Comparison of ENCODE assay signal across 1 cellular context in the genomic region with DNA sequence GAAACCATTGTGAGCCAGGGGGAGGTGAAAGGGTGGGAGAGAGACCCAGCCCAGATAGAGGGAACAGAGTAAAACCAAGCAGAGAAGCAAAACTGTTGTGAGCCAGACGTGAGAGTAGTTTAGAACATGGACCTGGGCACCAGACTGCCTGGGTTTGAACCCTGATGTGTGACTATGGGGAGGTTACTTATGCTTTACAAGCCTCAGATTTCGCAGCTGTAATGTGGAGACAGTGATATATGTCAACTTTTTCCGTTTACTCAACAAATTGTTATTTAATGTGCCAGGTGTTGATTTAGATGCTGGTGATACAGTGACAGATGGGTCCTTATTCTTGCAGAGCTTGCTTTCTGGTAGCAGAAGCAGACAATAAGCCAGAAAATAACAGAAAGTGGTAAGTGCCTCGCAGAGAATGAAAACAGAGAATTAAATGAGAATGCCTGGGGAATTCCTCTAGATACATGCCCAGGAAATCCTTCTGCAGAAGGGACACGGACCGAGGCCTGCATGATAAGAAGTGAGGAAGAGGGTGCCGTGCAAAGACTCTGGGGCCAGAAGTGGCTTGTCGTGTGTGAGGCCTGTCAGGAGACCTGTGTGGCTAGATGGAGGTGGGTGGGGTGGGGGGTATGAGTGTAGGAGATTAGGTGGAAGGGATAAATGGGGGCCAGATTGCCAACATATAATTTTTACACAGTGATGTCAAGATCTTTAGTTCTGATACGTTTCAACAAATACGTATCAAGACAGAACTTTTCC.
TF ChIP-seq lines count a peak whose summit lies in the region.

No MANE protein-coding gene starts in this region.

TF ChIP-seq in GM23338, 12 proteins besides CTCF, POLR2A, EP300 and RAD21 (continued from another document):
- TF ChIP-seq, protein P1, sequence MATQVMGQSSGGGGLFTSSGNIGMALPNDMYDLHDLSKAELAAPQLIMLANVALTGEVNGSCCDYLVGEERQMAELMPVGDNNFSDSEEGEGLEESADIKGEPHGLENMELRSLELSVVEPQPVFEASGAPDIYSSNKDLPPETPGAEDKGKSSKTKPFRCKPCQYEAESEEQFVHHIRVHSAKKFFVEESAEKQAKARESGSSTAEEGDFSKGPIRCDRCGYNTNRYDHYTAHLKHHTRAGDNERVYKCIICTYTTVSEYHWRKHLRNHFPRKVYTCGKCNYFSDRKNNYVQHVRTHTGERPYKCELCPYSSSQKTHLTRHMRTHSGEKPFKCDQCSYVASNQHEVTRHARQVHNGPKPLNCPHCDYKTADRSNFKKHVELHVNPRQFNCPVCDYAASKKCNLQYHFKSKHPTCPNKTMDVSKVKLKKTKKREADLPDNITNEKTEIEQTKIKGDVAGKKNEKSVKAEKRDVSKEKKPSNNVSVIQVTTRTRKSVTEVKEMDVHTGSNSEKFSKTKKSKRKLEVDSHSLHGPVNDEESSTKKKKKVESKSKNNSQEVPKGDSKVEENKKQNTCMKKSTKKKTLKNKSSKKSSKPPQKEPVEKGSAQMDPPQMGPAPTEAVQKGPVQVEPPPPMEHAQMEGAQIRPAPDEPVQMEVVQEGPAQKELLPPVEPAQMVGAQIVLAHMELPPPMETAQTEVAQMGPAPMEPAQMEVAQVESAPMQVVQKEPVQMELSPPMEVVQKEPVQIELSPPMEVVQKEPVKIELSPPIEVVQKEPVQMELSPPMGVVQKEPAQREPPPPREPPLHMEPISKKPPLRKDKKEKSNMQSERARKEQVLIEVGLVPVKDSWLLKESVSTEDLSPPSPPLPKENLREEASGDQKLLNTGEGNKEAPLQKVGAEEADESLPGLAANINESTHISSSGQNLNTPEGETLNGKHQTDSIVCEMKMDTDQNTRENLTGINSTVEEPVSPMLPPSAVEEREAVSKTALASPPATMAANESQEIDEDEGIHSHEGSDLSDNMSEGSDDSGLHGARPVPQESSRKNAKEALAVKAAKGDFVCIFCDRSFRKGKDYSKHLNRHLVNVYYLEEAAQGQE (IDR thresholded peaks at IDR 0.05; ENCODE audit: unreplicated experiment) = no peak
